ENCODE assay signal across 10 cellular contexts in genomic region chr10:60282771-60283353, GRCh38.
DNase-seq lines count a peak whose midpoint lies in the region; ATAC-seq and TF ChIP-seq lines count a peak whose summit lies in the region.
"Had no signal": no experiment of that assay in that cellular context is flagged by ENCODE, and none has a peak within 500 bp of the region (broad histone marks: within the 10 kb centered on the region; RNA-seq: fewer than 3 reads in every experiment).

No MANE protein-coding gene starts in this region.

- CTCF ChIA-PET in Caco-2 (lab: Charles Lee): no interaction called here
- CTCF ChIA-PET in WTC11 (lab: Charles Lee): no interaction called here
- CTCF ChIA-PET in CD4-positive, alpha-beta T cell (lab: Charles Lee): no interaction called here

- ATAC-seq in WTC11 (no peak), lower lobe of right lung (peak; percentile 83 to 93)
- ATAC-seq in CD4-positive, alpha-beta T cell (ENCODE audit: poor library complexity): no peak

- H3K9me3 Mint-ChIP-seq in Caco-2 (ENCODE audit: unreplicated experiment): no peaks in the 10 kb centered on the region
- H3K9me3 Mint-ChIP-seq in WTC11: no peaks in the 10 kb centered on the region
- no peaks in the 10 kb centered on the region for H3K9me3 Mint-ChIP-seq in CD4-positive, alpha-beta T cell

- peak in 1 of 2 experiments; percentile 68 for DNase-seq in Caco-2
- peak; percentile 89 to 96 for DNase-seq in Kasumi-1 (lab: John Stamatoyannopoulos, UW)
- DNase-seq in WTC11 (ENCODE audit: low spot score): no peak
- no peak for DNase-seq in lower lobe of right lung
- no peak for DNase-seq in CD4-positive, alpha-beta T cell
- DNase-seq in COR-L47 (lab: John Stamatoyannopoulos, UW): no peak
- DNase-seq in cerebellar cortex (ENCODE audit: low spot score): no peak
- DNase-seq in islet precursor cell: no peak
- DNase-seq: activated CD4-positive, CD25-positive, alpha-beta regulatory T cell treated with anti-CD3 and anti-CD28 coated beads, Interleukin-2, amount 50 U/mL, for 72 hours; stimulated activated CD4-positive, alpha-beta T cell treated with anti-CD3 and anti-CD28 coated beads, Interleukin-1b, Interleukin-23, amount 100 ng/mL, for 48 hours had no signal

- no TSS peak for BruUV-seq in Caco-2 (replicated peaks; lab: Mats Ljungman, UMichigan)

- H3K9me3 ChIP-seq in Caco-2: no peaks in the 10 kb centered on the region
- H3K9me3 ChIP-seq in lower lobe of right lung: no peaks in the 10 kb centered on the region
- H3K9me3 ChIP-seq in CD4-positive, alpha-beta T cell (ENCODE audit: control insufficient read depth, low read length): no peaks in the 10 kb centered on the region

- H3K36me3 ChIP-seq in Caco-2 (ENCODE audit: control insufficient read depth, insufficient read depth, low read length) (no peaks in the 10 kb centered on the region), lower lobe of right lung (peaks cover 12% of the 10 kb centered on the region)

- POLR2A ChIA-PET in Caco-2 (lab: Charles Lee) (interaction anchor here (0.7 kb wide), 1 partner anchor 20 kb away, joined by 5 read pairs; no protein-coding TSS in a partner anchor), WTC11 (lab: Charles Lee) (no interaction called here)
- POLR2A ChIA-PET in CD4-positive, alpha-beta T cell (lab: Charles Lee): no interaction called here

- H3K4me3 ChIP-seq in Caco-2 (ENCODE audit: low read depth, low read length): no peak overlapping the region
- H3K4me3 ChIP-seq in lower lobe of right lung: no peak overlapping the region

- peaks cover 35% of the 10 kb centered on the region for H3K4me1 Mint-ChIP-seq in Caco-2 (ENCODE audit: low read depth, unreplicated experiment)
- H3K4me1 Mint-ChIP-seq in WTC11: peaks cover 17% of the 10 kb centered on the region
- no peaks in the 10 kb centered on the region for H3K4me1 Mint-ChIP-seq in CD4-positive, alpha-beta T cell (ENCODE audit: low read depth)

- peak overlapping the region; percentile 33 for H3K4me3 Mint-ChIP-seq in Caco-2 (ENCODE audit: unreplicated experiment)
- no peak overlapping the region for H3K4me3 Mint-ChIP-seq in WTC11
- no peak overlapping the region for H3K4me3 Mint-ChIP-seq in CD4-positive, alpha-beta T cell

- intact Hi-C loops in Caco-2 (cut with micrococcal nuclease; ENCODE audit: unreplicated experiment) (loop anchor here (1.0 to 5.0 kb wide), 3 partner anchors 17 to 46 kb away; no protein-coding TSS in a partner anchor), lower lobe of right lung (cut with DNase I) (no loop called here)
- intact Hi-C loops in CD4-positive, alpha-beta T cell (cut with DNase I, micrococcal nuclease): no loop called here

- H3K27me3 Mint-ChIP-seq in Caco-2 (ENCODE audit: insufficient read depth, unreplicated experiment) (no peaks in the 10 kb centered on the region), WTC11 (ENCODE audit: low read depth) (no peaks in the 10 kb centered on the region)
- no peaks in the 10 kb centered on the region for H3K27me3 Mint-ChIP-seq in CD4-positive, alpha-beta T cell

- H3K27ac ChIP-seq in lower lobe of right lung: no peak overlapping the region
- no peak overlapping the region for H3K27ac ChIP-seq in CD4-positive, alpha-beta T cell (ENCODE audit: low read depth, low read length)

- H3K27ac Mint-ChIP-seq in Caco-2 (ENCODE audit: unreplicated experiment): peak overlapping the region; percentile 68
- H3K27ac Mint-ChIP-seq in WTC11: 0 out of 2 replicates have a peak overlapping the region, but pooled peaks have one; percentile 33
- H3K27ac Mint-ChIP-seq in CD4-positive, alpha-beta T cell: no peak overlapping the region

- H3K4me1 ChIP-seq in Caco-2 (peaks cover 42% of the 10 kb centered on the region), lower lobe of right lung (peaks cover 6% of the 10 kb centered on the region)

- no peaks in the 10 kb centered on the region for H3K36me3 Mint-ChIP-seq in Caco-2 (ENCODE audit: insufficient read depth, unreplicated experiment)
- H3K36me3 Mint-ChIP-seq in WTC11: no peaks in the 10 kb centered on the region
- H3K36me3 Mint-ChIP-seq in CD4-positive, alpha-beta T cell (ENCODE audit: low read depth): peaks cover 25% of the 10 kb centered on the region

- TF ChIP-seq CTCF in Caco-2 (IDR thresholded peaks at IDR 0.05; ENCODE audit: insufficient read depth in 1 of 2, low read depth in 1 of 2, low read length in 1 of 2, severe bottlenecking in 1 of 2, unreplicated experiment in 1 of 2): no peak
- TF ChIP-seq CTCF in WTC11 (IDR thresholded peaks at IDR 0.05): no peak
- no peak for TF ChIP-seq CTCF in lower lobe of right lung (IDR thresholded peaks at IDR 0.05)
- TF ChIP-seq CTCF in CD4-positive, alpha-beta T cell (IDR thresholded peaks at IDR 0.05): no peak

- no peaks in the 10 kb centered on the region for H3K27me3 ChIP-seq in Caco-2 (replicated peaks; ENCODE audit: control insufficient read depth, insufficient read depth, low read length)
- H3K27me3 ChIP-seq in lower lobe of right lung (ENCODE audit: low read depth): no peaks in the 10 kb centered on the region
- H3K27me3 ChIP-seq in CD4-positive, alpha-beta T cell (ENCODE audit: control insufficient read depth, insufficient read depth, low read length): no peaks in the 10 kb centered on the region

TF ChIP-seq in WTC11, 78 proteins besides CTCF, POLR2A, EP300 and RAD21:
- TF ChIP-seq FOXP1 (CRISPR knock-in tag; IDR thresholded peaks at IDR 0.05; ENCODE audit: borderline replicate concordance): no peak

Comparison
In these comparisons a context has a peak if more than half of its experiments do, and no peak if none do; other contexts are left out.
1. DNase-seq: peak in Kasumi-1 (2 of 2); none in WTC11 (single experiment), lower lobe of right lung (single experiment), CD4-positive, alpha-beta T cell (0 of 10), COR-L47 (single experiment), cerebellar cortex (single experiment) and islet precursor cell (single experiment).
2. ATAC-seq: peak in lower lobe of right lung (2 of 2); none in WTC11 (single experiment) and CD4-positive, alpha-beta T cell (single experiment).